Comparison of ENCODE assay signal across 8 cellular contexts in the genomic region with DNA sequence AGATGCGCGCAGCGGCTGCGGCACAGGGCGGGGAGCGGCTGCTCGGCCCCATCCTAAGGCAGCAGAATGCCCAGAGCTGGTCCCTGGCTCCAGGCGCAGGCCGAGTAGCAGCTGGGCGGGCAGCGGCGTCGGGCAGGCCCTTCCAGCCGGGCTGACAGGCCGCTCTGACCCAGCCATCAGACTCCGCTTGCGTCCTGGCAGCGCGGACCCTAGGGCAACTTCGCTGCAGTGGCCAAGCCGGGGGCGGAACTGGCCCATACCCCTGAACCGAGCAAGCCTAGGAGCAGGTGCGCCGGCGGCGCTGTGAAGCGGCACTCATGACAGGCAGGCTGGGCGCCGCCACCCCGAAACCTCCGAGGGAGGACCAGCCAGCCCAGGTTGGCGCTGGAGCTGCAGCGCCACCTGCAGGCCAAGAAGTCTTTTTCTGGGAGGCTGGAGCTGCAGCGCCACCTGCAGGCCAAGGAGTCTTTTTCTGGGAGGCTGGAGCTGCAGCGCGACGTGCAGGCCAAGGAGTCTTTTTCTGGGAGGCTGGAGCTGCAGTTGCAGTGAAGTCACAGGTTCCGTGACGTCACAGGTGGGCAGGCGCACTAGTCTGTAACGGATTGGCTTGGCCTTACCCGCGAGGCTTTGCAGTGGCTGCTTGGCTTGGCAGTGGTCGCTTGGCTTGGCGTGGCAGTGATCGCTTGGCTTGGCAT.
DNase-seq lines count a peak whose midpoint lies in the region; ATAC-seq and TF ChIP-seq lines count a peak whose summit lies in the region.
"Not testable (repeated sequence)": the region's sequence is repeated elsewhere in the genome, so short reads cannot be mapped to it uniquely, and the experiment has no call there.

No MANE protein-coding gene starts in this region.

- not testable (repeated sequence) for H3K36me3 ChIP-seq in CD8-positive, alpha-beta T cell (ENCODE audit: insufficient read depth, low read length); MG63; WERI-Rb-1; neural cell (ENCODE audit: insufficient read depth, low read length)

- H3K79me2 ChIP-seq in neural cell (replicated peaks; ENCODE audit: insufficient read depth, low read length) = not testable (repeated sequence)

- H3K9me3 ChIP-seq in CD8-positive, alpha-beta T cell (ENCODE audit: low read length); MG63; WERI-Rb-1 (ENCODE audit: severe bottlenecking); neural cell (ENCODE audit: low read length): not testable (repeated sequence)

- not testable (repeated sequence) for H3F3A ChIP-seq in neural cell (ENCODE audit: insufficient read depth, low read length, poor library complexity, severe bottlenecking)

- peak; percentile 96 for ATAC-seq in CD8-positive, alpha-beta T cell
- ATAC-seq in GM21737 (IDR thresholded peaks at IDR 0.05; ENCODE audit: unreplicated experiment) = peak; percentile 74

- H3K4me3 ChIP-seq in CD8-positive, alpha-beta T cell (ENCODE audit: low read depth, low read length); WERI-Rb-1 (ENCODE audit: low read depth, low read length); neural cell (ENCODE audit: low read length): not testable (repeated sequence)
- H3K4me3 ChIP-seq in MG63 = peak overlapping the region; percentile 56

- not testable (repeated sequence) for TF ChIP-seq EP300 in neural cell (conservative IDR thresholded peaks at IDR 0.05; ENCODE audit: poor library complexity, severe bottlenecking)

- not testable (repeated sequence) for H4K20me1 ChIP-seq in neural cell (ENCODE audit: insufficient read depth)

- H3K27me3 Mint-ChIP-seq in CD8-positive, alpha-beta T cell (ENCODE audit: low read depth) = not testable (repeated sequence)

- H3K4me1 ChIP-seq in CD8-positive, alpha-beta T cell (ENCODE audit: insufficient read depth, low read length) = not testable (repeated sequence)

- H3K4me1 Mint-ChIP-seq in CD8-positive, alpha-beta T cell (ENCODE audit: low read depth) = not testable (repeated sequence)

- not testable (repeated sequence) for H3K9me3 Mint-ChIP-seq in CD8-positive, alpha-beta T cell

- CTCF ChIA-PET in CD8-positive, alpha-beta T cell (lab: Charles Lee) = interaction anchor here (0.6 to 2.7 kb wide), 16 partner anchors 14 to 292 kb away, joined by 3 to 33 read pairs (median 4); no protein-coding TSS in a partner anchor

- H3K9ac ChIP-seq in neural cell (ENCODE audit: low read length) = not testable (repeated sequence)

- POLR2A ChIA-PET in CD8-positive, alpha-beta T cell (lab: Charles Lee) = interaction anchor here (1.3 kb wide), 1 partner anchor 94 kb away, joined by 4 read pairs; no protein-coding TSS in a partner anchor

- not testable (repeated sequence) for H3K27ac ChIP-seq in CD8-positive, alpha-beta T cell (ENCODE audit: low read depth, low read length); WERI-Rb-1; neural cell (ENCODE audit: low read length)

- not testable (repeated sequence) for H3K36me3 Mint-ChIP-seq in CD8-positive, alpha-beta T cell

- TF ChIP-seq CTCF in CD8-positive, alpha-beta T cell (IDR thresholded peaks at IDR 0.05) = peak; percentile 98
- TF ChIP-seq CTCF in WERI-Rb-1 (IDR thresholded peaks at IDR 0.05; ENCODE audit: low read depth, low read length) = peak; percentile 75
- peak; percentile 19 for TF ChIP-seq CTCF in neural cell (IDR thresholded peaks at IDR 0.05; ENCODE audit: poor library complexity, severe bottlenecking)

- not testable (repeated sequence) for H3K27me3 ChIP-seq in CD8-positive, alpha-beta T cell (ENCODE audit: insufficient read depth, low read length); MG63; WERI-Rb-1 (ENCODE audit: insufficient read depth, low read depth, severe bottlenecking); neural cell (ENCODE audit: insufficient read depth, low read depth, low read length)

- intact Hi-C loops in CD8-positive, alpha-beta T cell (cut with DNase I, micrococcal nuclease) = loop anchor here (1.0 to 2.0 kb wide), 3 partner anchors 94 to 328 kb away; no protein-coding TSS in a partner anchor

- not testable (repeated sequence) for H3K4me2 ChIP-seq in neural cell (ENCODE audit: low read length)

- H2AFZ ChIP-seq in neural cell (ENCODE audit: low read depth, low read length) = not testable (repeated sequence)

- DNase-seq in CD8-positive, alpha-beta T cell = peak; percentile 64 to 91 (median 76)
- peak; percentile 99 for DNase-seq in MG63
- DNase-seq in WERI-Rb-1 = peak; percentile 64
- DNase-seq in amniotic epithelial cell (ENCODE audit: low read depth) = peak; percentile 66
- peak; percentile 65 for DNase-seq in globus pallidus (ENCODE audit: low spot score)
- DNase-seq in stimulated activated CD8-positive, alpha-beta memory T cell treated with anti-CD3 and anti-CD28 coated beads, Interleukin-2, amount 100 ng/mL, for 48 hours (ENCODE audit: low read depth in 2 of 2) = peak; percentile 56 to 68

- H3K9me2 ChIP-seq in neural cell (ENCODE audit: insufficient read depth, low read length) = not testable (repeated sequence)

- not testable (repeated sequence) for H3K27ac Mint-ChIP-seq in CD8-positive, alpha-beta T cell

- TF ChIP-seq RAD21 in neural cell (conservative IDR thresholded peaks at IDR 0.05) = not testable (repeated sequence)

- peak overlapping the region; percentile 18 for H3K4me3 Mint-ChIP-seq in CD8-positive, alpha-beta T cell

Comparison
In these comparisons a context has a peak if more than half of its experiments do, and no peak if none do; other contexts are left out.
1. CTCF ChIP-seq: peak in every context shown above with its lines; median percentile 98 in CD8-positive, alpha-beta T cell; 75 in WERI-Rb-1; 19 in neural cell.